Comparison of ENCODE assay signal across 16 cellular contexts in genomic region chr18:31789409-31789808, GRCh38. TPM values are rescaled to one million over a fixed set of nuclear protein-coding genes. Genes with fewer than 3 reads are reported as not detected.
DNase-seq lines count a peak whose midpoint lies in the region; ATAC-seq and TF ChIP-seq lines count a peak whose summit lies in the region.
"Had no signal": no experiment of that assay in that cellular context is flagged by ENCODE, and none has a peak within 500 bp of the region (broad histone marks: within the 10 kb centered on the region; RNA-seq: fewer than 3 reads in every experiment).

No MANE protein-coding gene starts in this region.

- no peaks in the 10 kb centered on the region for H3K27me3 ChIP-seq in testis
- H3K27me3 ChIP-seq: BE2C had no signal

- no peak for TF ChIP-seq CTCF in testis (IDR thresholded peaks at IDR 0.05)

- H3K9me3 ChIP-seq in testis, result no peaks in the 10 kb centered on the region
- H3K9me3 ChIP-seq: BE2C, Caco-2, HAP-1 had no signal

- 63 to 65% methylated on average over 10 of the region's 10 CpGs for WGBS in testis, 2 donors

- no peak for TF ChIP-seq POLR2A in testis (IDR thresholded peaks at IDR 0.05)

- ATAC-seq in Right ventricle myocardium superior (ENCODE audit: poor library complexity), result no peak

- no peak overlapping the region for H3K4me3 ChIP-seq in testis
- H3K4me3 ChIP-seq: HAP-1 had no signal

- H3K36me3 ChIP-seq in testis (ENCODE audit: low read depth, missing control alignments), result no peaks in the 10 kb centered on the region
- H3K36me3 ChIP-seq: BE2C, HAP-1 had no signal

- H3K4me1 ChIP-seq in testis, result no peaks in the 10 kb centered on the region
- H3K4me1 ChIP-seq: BE2C, Caco-2, HAP-1 had no signal

- intact Hi-C loops in testis (cut with DNase I; ENCODE audit: low total_unique reads), result no loop called here
- intact Hi-C loops in Right ventricle myocardium superior (cut with DNase I), result no loop called here

- no peak overlapping the region for H3K27ac ChIP-seq in testis

- peak; percentile 60 for DNase-seq in ELF-1 (ENCODE audit: low read depth, low spot score)
- DNase-seq in MV-4-11 (lab: John Stamatoyannopoulos, UW), result peak; percentile 32
- peak; percentile 34 for DNase-seq in SK-N-DZ (ENCODE audit: low spot score)
- DNase-seq in testis, result peak; percentile 44
- no peak for DNase-seq in DMS153 (lab: John Stamatoyannopoulos, UW)
- no peak for DNase-seq in OCI-M1 (lab: John Stamatoyannopoulos, UW)
- DNase-seq in Right ventricle myocardium superior, result no peak
- DNase-seq: ACHN; BE2C; C1 segment of cervical spinal cord; Caco-2; CD4-positive, alpha-beta T cell; DMS79; GF-D8 had no signal

RNA-seq across cellular contexts. Expression of gene SLC25A52, which starts 28.7 kb away (rescaled TPM):
- polyA plus RNA-seq in SK-N-DZ (2014; cell fraction: cytosol; rRNA removed), result not detected in 2 replicates
- not detected in 2 replicates for polyA plus RNA-seq in SK-N-DZ (2014; cell fraction: nucleus; rRNA removed)
- total RNA-seq in testis (1 to 10 TPM; 4.0 to 5.7 TPM), Right ventricle myocardium superior (not detected)
- polyA plus RNA-seq in testis (ENCODE audit: insufficient read depth, low read depth, low replicate concordance), result 23.4 TPM
- total RNA-seq: Caco-2; CD4-positive, alpha-beta T cell; Daoy had no signal

Comparison
In these comparisons a context has a peak if more than half of its experiments do, and no peak if none do; other contexts are left out.
1. DNase-seq: peak in ELF-1 (single experiment), MV-4-11 (single experiment), SK-N-DZ (single experiment) and testis (single experiment); none in DMS153 (single experiment), OCI-M1 (single experiment) and Right ventricle myocardium superior (single experiment).